In the genomic region with DNA sequence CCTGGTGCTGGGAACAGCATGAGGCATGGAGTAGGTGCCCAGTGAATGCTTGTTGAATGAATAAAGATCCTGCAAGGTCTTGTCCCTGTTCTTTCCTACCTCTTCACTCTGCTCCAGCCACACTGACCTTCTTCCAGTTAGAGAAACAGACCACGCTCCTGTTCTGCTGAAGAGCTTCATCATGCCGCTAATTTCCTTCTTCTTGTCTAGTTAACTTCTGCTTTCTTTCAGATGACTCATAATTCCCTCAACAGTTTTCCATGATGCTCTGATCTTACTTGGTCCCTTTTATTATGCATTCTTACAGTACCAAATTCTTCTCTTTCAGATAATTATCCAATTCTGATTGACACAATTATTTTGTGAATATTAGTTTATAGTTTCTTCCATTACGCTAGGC, we compare ENCODE assay signal across 22 cellular contexts. TPM values are rescaled to one million over a fixed set of nuclear protein-coding genes. Genes with fewer than 3 reads are reported as not detected.
"Had no signal": no experiment of that assay in that cellular context is flagged by ENCODE, and none has a peak within 500 bp of the region (broad histone marks: within the 10 kb centered on the region; RNA-seq: fewer than 3 reads in every experiment).

No MANE protein-coding gene starts in this region.

- H3K9ac ChIP-seq: parathyroid adenoma had no signal

- H3K27ac Mint-ChIP-seq: activated naive CD4-positive, alpha-beta T cell treated with anti-CD3 and anti-CD28 coated beads, Interleukin-2, amount 50 U/mL, for 24 hours; natural killer cell treated with Interleukin-12 subunit alpha and Interleukin-12 subunit beta and Interleukin-15 and Interleukin-18, amount 100 ng/mL, for 72 hours; stimulated activated effector memory CD8-positive, alpha-beta T cell treated with anti-CD3 and anti-CD28 coated beads, Interleukin-12 subunit alpha, Interleukin-12 subunit beta, amount 100 ng/mL, for 72 hours had no signal

- H3K79me2 ChIP-seq: parathyroid adenoma had no signal

- H3K9me3 Mint-ChIP-seq: natural killer cell treated with Interleukin-12 subunit alpha and Interleukin-12 subunit beta and Interleukin-15 and Interleukin-18, amount 100 ng/mL, for 72 hours; stimulated activated effector memory CD8-positive, alpha-beta T cell treated with anti-CD3 and anti-CD28 coated beads, Interleukin-12 subunit alpha, Interleukin-12 subunit beta, amount 100 ng/mL, for 72 hours had no signal

- H3K4me3 Mint-ChIP-seq: activated naive CD4-positive, alpha-beta T cell treated with anti-CD3 and anti-CD28 coated beads, Interleukin-2, amount 50 U/mL, for 24 hours; natural killer cell treated with Interleukin-12 subunit alpha and Interleukin-12 subunit beta and Interleukin-15 and Interleukin-18, amount 100 ng/mL, for 72 hours; stimulated activated effector memory CD8-positive, alpha-beta T cell treated with anti-CD3 and anti-CD28 coated beads, Interleukin-12 subunit alpha, Interleukin-12 subunit beta, amount 100 ng/mL, for 72 hours had no signal

- H3K9me3 ChIP-seq: ascending aorta, breast epithelium, thyroid gland had no signal

- H3K36me3 Mint-ChIP-seq: activated naive CD4-positive, alpha-beta T cell treated with anti-CD3 and anti-CD28 coated beads, Interleukin-2, amount 50 U/mL, for 24 hours; natural killer cell treated with Interleukin-12 subunit alpha and Interleukin-12 subunit beta and Interleukin-15 and Interleukin-18, amount 100 ng/mL, for 72 hours; stimulated activated effector memory CD8-positive, alpha-beta T cell treated with anti-CD3 and anti-CD28 coated beads, Interleukin-12 subunit alpha, Interleukin-12 subunit beta, amount 100 ng/mL, for 72 hours had no signal

- DNase-seq: activated CD4-positive, alpha-beta T cell treated with anti-CD3 and anti-CD28 coated beads for 1 hour; activated CD4-positive, alpha-beta T cell treated with anti-CD3 and anti-CD28 coated beads, Interleukin-2, amount 50 U/mL, for 4 hours; activated gamma-delta T cell; erythroblast; stimulated activated CD4-positive, alpha-beta T cell treated with anti-CD3 and anti-CD28 coated beads, Interleukin-4, amount 100 ng/mL, for 24 hours; T-helper 9 cell; thyroid gland; WERI-Rb-1 had no signal

- H2AFZ ChIP-seq: parathyroid adenoma had no signal

- H3K4me1 Mint-ChIP-seq: activated naive CD4-positive, alpha-beta T cell treated with anti-CD3 and anti-CD28 coated beads, Interleukin-2, amount 50 U/mL, for 24 hours had no signal

- H3K4me2 ChIP-seq: smooth muscle cell had no signal

- H3K27me3 ChIP-seq: ascending aorta, breast epithelium, thyroid gland had no signal

- H3K4me1 ChIP-seq: ascending aorta, breast epithelium, parathyroid adenoma, thyroid gland had no signal

- ATAC-seq: left lobe of liver; natural killer cell treated with Interleukin-12 subunit alpha and Interleukin-12 subunit beta and Interleukin-15 and Interleukin-18, amount 100 ng/mL, for 72 hours; sciatic nerve; stimulated activated effector memory CD8-positive, alpha-beta T cell treated with anti-CD3 and anti-CD28 coated beads, Interleukin-12 subunit alpha, Interleukin-12 subunit beta, amount 100 ng/mL, for 72 hours had no signal

- H3K36me3 ChIP-seq: ascending aorta, breast epithelium, thyroid gland, WERI-Rb-1 had no signal

- H3K4me3 ChIP-seq: ascending aorta, breast epithelium, coronary artery, lung, smooth muscle cell, thyroid gland had no signal

- H3K27ac ChIP-seq: ascending aorta, breast epithelium, coronary artery, parathyroid adenoma, thyroid gland, WERI-Rb-1 had no signal

RNA-seq across cellular contexts. Expression of gene C1QL3, which starts 59.5 kb away (rescaled TPM):
- total RNA-seq: ascending aorta, breast epithelium, left lobe of liver, lung, sciatic nerve, subcutaneous adipose tissue had no signal
- polyA plus RNA-seq: adipose tissue, keratinocyte had no signal
